8 cellular contexts compared by ENCODE assay signal in genomic region chr6:159692303-159693127, GRCh38.
DNase-seq lines count a peak whose midpoint lies in the region; ATAC-seq and TF ChIP-seq lines count a peak whose summit lies in the region.

No MANE protein-coding gene starts in this region.

- DNase-seq in GM13976 (ENCODE audit: low spot score), result peak; percentile 70
- peak; percentile 76 for DNase-seq in NAMALWA (ENCODE audit: low spot score)
- peak; percentile 23 to 38 (median 32) for DNase-seq in activated CD4-positive, CD25-positive, alpha-beta regulatory T cell (lab: John Stamatoyannopoulos, UW)
- peak; percentile 48 for DNase-seq in central memory CD4-positive, alpha-beta T cell
- DNase-seq in stimulated activated CD4-positive, alpha-beta T cell treated with anti-CD3 and anti-CD28 coated beads, Interleukin-1b, Interleukin-23, amount 100 ng/mL, for 4 hours (ENCODE audit: low read depth in 2 of 2), result peak; percentile 42 to 45
- DNase-seq in HuH-7 (ENCODE audit: low spot score), result no peak

- H3K27ac ChIP-seq in layer of hippocampus (ENCODE audit: low read depth, low read length), result peak overlapping the region; percentile 88

- in situ Hi-C loops in GM13976 (cut with MboI; ENCODE audit: low sequenced_read_pairs, unreplicated experiment), result loop anchor here (25.0 kb wide), 1 partner anchor 770 kb away; no protein-coding TSS in a partner anchor

- TF ChIP-seq CTCF in GM13976 (IDR thresholded peaks at IDR 0.05; ENCODE audit: borderline replicate concordance, control extremely low read depth, extremely low read depth, insufficient read depth, missing control alignments), result no peak

- peak; percentile 35 for ATAC-seq in HG02571 (IDR thresholded peaks at IDR 0.05; ENCODE audit: unreplicated experiment)

- no peaks in the 10 kb centered on the region for H3K27me3 ChIP-seq in layer of hippocampus (ENCODE audit: control insufficient read depth, insufficient read depth, low read length)
